Comparison of ENCODE assay signal across 35 cellular contexts in genomic region chr6:113168057-113168456, GRCh38.
"Had no signal": no experiment of that assay in that cellular context is flagged by ENCODE, and none has a peak within 500 bp of the region (broad histone marks: within the 10 kb centered on the region; RNA-seq: fewer than 3 reads in every experiment).

No MANE protein-coding gene starts in this region.

- H3K9ac ChIP-seq: KMS-11 had no signal

- H3K27me3 ChIP-seq: MG63 had no signal

- H3K4me2 ChIP-seq: KMS-11 had no signal

- H3K36me3 ChIP-seq: MG63 had no signal

- H3K27ac ChIP-seq: KMS-11 had no signal

- H3K4me3 ChIP-seq: MG63 had no signal

- DNase-seq: Karpas-422, Kasumi-1, MG63, MM.1S, MV-4-11, NCI-H1048, NCI-H1092, NCI-H1092 treated with DMSO at 0.1 percent for 48 hours, NCI-H1105, NCI-H1105 treated with DMSO at 0.1 percent for 48 hours, NCI-H1417, NCI-H1417 treated with DMSO at 0.1 percent for 48 hours, NCI-H1436, NCI-H1436 treated with DMSO at 0.1 percent for 48 hours, NCI-H146, NCI-H1694, NCI-H1694 treated with DMSO at 0.1 percent for 48 hours, NCI-H187, NCI-H187 treated with DMSO at 0.1 percent for 48 hours, NCI-H1930, NCI-H2029, NCI-H2029 treated with DMSO at 0.1 percent for 48 hours, NCI-H2081, NCI-H2081 treated with DMSO at 0.1 percent for 48 hours, NCI-H2107, NCI-H2171, NCI-H2171 treated with DMSO at 0.1 percent for 48 hours, NCI-H2227 treated with DMSO at 0.1 percent for 48 hours, NCI-H226, NCI-H345, NCI-H446, NCI-H446 treated with DMSO at 0.1 percent for 48 hours, NCI-H510A, NCI-H510A treated with DMSO at 0.1 percent for 48 hours had no signal
